ENCODE assay signal across 38 cellular contexts in the genomic region with DNA sequence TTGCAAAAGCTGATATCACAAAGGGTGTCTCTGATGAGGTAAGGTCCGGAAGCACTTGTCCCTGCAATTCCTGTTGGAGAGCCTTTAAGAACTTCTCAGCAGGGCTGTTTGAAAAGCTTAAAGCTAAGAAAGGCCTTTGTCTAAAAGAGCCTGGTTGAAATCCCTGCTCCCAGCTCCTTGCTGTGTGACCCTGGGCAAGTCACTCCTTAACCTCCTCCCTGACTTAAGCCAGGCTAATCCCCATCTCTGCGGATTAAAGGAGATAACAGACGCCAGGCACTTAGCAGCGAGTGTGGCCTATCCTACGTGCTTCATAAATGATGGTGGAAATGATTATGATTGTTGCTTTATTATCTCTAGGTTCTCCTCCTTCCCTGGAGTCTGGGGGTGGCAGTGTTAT.
"Had no signal": no experiment of that assay in that cellular context is flagged by ENCODE, and none has a peak within 500 bp of the region (broad histone marks: within the 10 kb centered on the region; RNA-seq: fewer than 3 reads in every experiment).

No MANE protein-coding gene starts in this region.

- H3K9me3 Mint-ChIP-seq: activated naive CD4-positive, alpha-beta T cell treated with anti-CD3 and anti-CD28 coated beads, Interleukin-2, amount 50 U/mL, for 24 hours had no signal

- H3K9me3 ChIP-seq: ascending aorta, MG63, SJSA1, SK-N-SH had no signal

- ATAC-seq: activated CD4-positive, alpha-beta T cell treated with anti-CD3 and anti-CD28 coated beads for 36 hours; activated CD4-positive, CD25-positive, alpha-beta regulatory T cell treated with anti-CD3 and anti-CD28 coated beads, Interleukin-2, amount 50 U/mL, for 24 hours; activated CD8-positive, alpha-beta T cell treated with anti-CD3 and anti-CD28 coated beads, Interleukin-2, amount 10 ng/mL, durations not matched to agents 7 days and 5 days; PC-3; WTC11 had no signal

- H3K4me2 ChIP-seq: SK-N-SH had no signal

- H3K4me1 ChIP-seq: ascending aorta, Peyer's patch, SJSA1 had no signal

- H3K27me3 ChIP-seq: ascending aorta, cardiac muscle cell, MG63, Peyer's patch, SJSA1 had no signal

- H3K4me3 ChIP-seq: ascending aorta, cardiac muscle cell, MG63, Peyer's patch, SJSA1 had no signal

- H3K27ac Mint-ChIP-seq: activated CD4-positive, alpha-beta T cell treated with anti-CD3 and anti-CD28 coated beads for 36 hours; activated CD4-positive, alpha-beta T cell treated with anti-CD3 and anti-CD28 coated beads, Interleukin-2, amount 10 ng/mL, durations not matched to agents 7 days and 5 days; activated CD8-positive, alpha-beta T cell treated with anti-CD3 and anti-CD28 coated beads, Interleukin-2, amount 10 ng/mL, durations not matched to agents 7 days and 5 days; activated naive CD4-positive, alpha-beta T cell treated with anti-CD3 and anti-CD28 coated beads, Interleukin-2, amount 50 U/mL, for 24 hours; activated naive CD8-positive, alpha-beta T cell treated with anti-CD3 and anti-CD28 coated beads, Interleukin-2, amount 10 ng/mL, durations not matched to agents 7 days and 5 days; activated T-cell treated with anti-CD3 and anti-CD28 coated beads, Interleukin-2, amount 50 U/mL, for 24 hours; activated T-helper 2 cell treated with anti-CD3 and anti-CD28 coated beads, Interferon-gamma antibody, Interleukin-2, Interleukin-4, amounts not matched to agents 10 μg/mL and 5 μg/mL and 100 μg/mL, durations not matched to agents 14 hours and 24 hours and 36 hours; T-helper 1 cell treated with Interleukin-12 subunit alpha and Interleukin-12 subunit beta and Interleukin-4 antibody, amounts not matched to agents 30 μg/mL and 1 μg/mL, for 36 hours; T-helper 2 cell treated with Interferon-gamma antibody and Interleukin-4, amounts not matched to agents 5 μg/mL and 100 μg/mL, for 36 hours; WTC11 had no signal

- H3K4me3 Mint-ChIP-seq: activated CD4-positive, alpha-beta T cell treated with anti-CD3 and anti-CD28 coated beads for 36 hours; activated CD4-positive, alpha-beta T cell treated with anti-CD3 and anti-CD28 coated beads, Interleukin-2, amount 10 ng/mL, durations not matched to agents 7 days and 5 days; activated CD8-positive, alpha-beta T cell treated with anti-CD3 and anti-CD28 coated beads, Interleukin-2, amount 10 ng/mL, durations not matched to agents 7 days and 5 days; activated naive CD4-positive, alpha-beta T cell treated with anti-CD3 and anti-CD28 coated beads, Interleukin-2, amount 50 U/mL, for 24 hours; activated naive CD8-positive, alpha-beta T cell treated with anti-CD3 and anti-CD28 coated beads, Interleukin-2, amount 10 ng/mL, durations not matched to agents 7 days and 5 days; activated T-cell treated with anti-CD3 and anti-CD28 coated beads, Interleukin-2, amount 50 U/mL, for 24 hours; central memory CD8-positive, alpha-beta T cell; T-helper 1 cell treated with Interleukin-12 subunit alpha and Interleukin-12 subunit beta and Interleukin-4 antibody, amounts not matched to agents 30 μg/mL and 1 μg/mL, for 36 hours; T-helper 2 cell treated with Interferon-gamma antibody and Interleukin-4, amounts not matched to agents 5 μg/mL and 100 μg/mL, for 36 hours; WTC11 had no signal

- H3K36me3 Mint-ChIP-seq: activated naive CD4-positive, alpha-beta T cell treated with anti-CD3 and anti-CD28 coated beads, Interleukin-2, amount 50 U/mL, for 24 hours; activated naive CD8-positive, alpha-beta T cell treated with anti-CD3 and anti-CD28 coated beads, Interleukin-2, amount 10 ng/mL, durations not matched to agents 7 days and 5 days had no signal

- H3K4me1 Mint-ChIP-seq: activated CD4-positive, alpha-beta T cell treated with anti-CD3 and anti-CD28 coated beads for 36 hours; activated CD4-positive, alpha-beta T cell treated with anti-CD3 and anti-CD28 coated beads, Interleukin-2, amount 10 ng/mL, durations not matched to agents 7 days and 5 days; activated naive CD4-positive, alpha-beta T cell treated with anti-CD3 and anti-CD28 coated beads, Interleukin-2, amount 50 U/mL, for 24 hours; activated naive CD8-positive, alpha-beta T cell treated with anti-CD3 and anti-CD28 coated beads, Interleukin-2, amount 10 ng/mL, durations not matched to agents 7 days and 5 days; central memory CD8-positive, alpha-beta T cell; WTC11 had no signal

- DNase-seq: activated CD4-positive, alpha-beta T cell treated with anti-CD3 and anti-CD28 coated beads for 36 hours; activated CD4-positive, alpha-beta T cell treated with anti-CD3 and anti-CD28 coated beads, Interleukin-2, amount 10 ng/mL, durations not matched to agents 7 days and 5 days; activated CD4-positive, alpha-beta T cell treated with anti-CD3 and anti-CD28 coated beads, Interleukin-2, amount 50 U/mL, for 48 hours; activated CD8-positive, alpha-beta T cell treated with anti-CD3 and anti-CD28 coated beads, Interleukin-2, amount 10 ng/mL, durations not matched to agents 7 days and 5 days; activated gamma-delta T cell; activated naive CD4-positive, alpha-beta T cell treated with Interleukin-2 at 50 U/mL for 16 hours; activated naive CD8-positive, alpha-beta T cell treated with anti-CD3 and anti-CD28 coated beads, Interleukin-2, amount 10 ng/mL, durations not matched to agents 7 days and 5 days; activated T-cell treated with anti-CD3 and anti-CD28 coated beads, Interleukin-2, amount 50 U/mL, for 24 hours; amygdala; Kasumi-1; MG63; NCI-H1048; NCI-H1105 treated with DMSO at 0.1 percent for 48 hours; NCI-H1436 treated with DMSO at 0.1 percent for 48 hours; NCI-H1694 treated with DMSO at 0.1 percent for 48 hours; NCI-H2029 treated with DMSO at 0.1 percent for 48 hours; NCI-H2107; NCI-H2171 treated with DMSO at 0.1 percent for 48 hours; NCI-H2227 treated with DMSO at 0.1 percent for 48 hours; NCI-H446; NCI-H510A treated with DMSO at 0.1 percent for 48 hours; NCI-H526 treated with DMSO at 0.1 percent for 48 hours; NCI-H774; PC-3; Peyer's patch; RPMI8226; SHP77 treated with DMSO at 0.1 percent for 48 hours; SK-N-SH had no signal

- H3K27me3 Mint-ChIP-seq: activated CD4-positive, alpha-beta T cell treated with anti-CD3 and anti-CD28 coated beads for 36 hours; activated CD4-positive, alpha-beta T cell treated with anti-CD3 and anti-CD28 coated beads, Interleukin-2, amount 10 ng/mL, durations not matched to agents 7 days and 5 days; activated naive CD4-positive, alpha-beta T cell treated with anti-CD3 and anti-CD28 coated beads, Interleukin-2, amount 50 U/mL, for 24 hours; activated naive CD8-positive, alpha-beta T cell treated with anti-CD3 and anti-CD28 coated beads, Interleukin-2, amount 10 ng/mL, durations not matched to agents 7 days and 5 days; activated T-cell treated with anti-CD3 and anti-CD28 coated beads, Interleukin-2, amount 50 U/mL, for 24 hours; central memory CD8-positive, alpha-beta T cell had no signal

- H3K9ac ChIP-seq: SK-N-SH had no signal

- H3K27ac ChIP-seq: ascending aorta, cardiac muscle cell, Peyer's patch, SJSA1 had no signal

- H3K36me3 ChIP-seq: ascending aorta, cardiac muscle cell, MG63, Peyer's patch, SJSA1 had no signal
